In the genomic region with DNA sequence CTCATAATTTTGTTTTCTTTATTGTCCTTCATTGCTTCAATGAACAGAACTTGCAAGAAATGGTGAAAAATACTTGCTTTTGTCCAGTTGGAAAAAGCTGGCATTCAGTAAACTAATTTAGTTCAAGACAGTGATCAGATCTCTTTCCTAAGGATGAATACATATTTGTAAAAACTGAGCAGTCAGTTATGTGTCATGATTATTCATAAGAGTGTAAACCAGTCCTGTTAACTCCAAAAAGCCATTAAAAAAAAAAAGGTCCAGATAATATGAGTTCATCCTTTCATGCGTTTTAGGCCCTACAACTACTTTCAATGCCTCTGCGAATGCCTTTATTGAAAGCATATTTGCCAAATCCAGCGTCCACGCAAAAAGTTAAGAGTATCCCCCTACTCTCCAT, we compare ENCODE assay signal across 8 cellular contexts. TPM values are rescaled to one million over a fixed set of nuclear protein-coding genes. Genes with fewer than 3 reads are reported as not detected.
A peak's percentile ranks its signal among the peaks of the same experiment; 100 is the strongest.
DNase-seq lines count a peak whose midpoint lies in the region; ATAC-seq and TF ChIP-seq lines count a peak whose summit lies in the region.

No MANE protein-coding gene starts in this region.

- peaks cover 21% of the 10 kb centered on the region for H3K4me1 ChIP-seq in CD4-positive, alpha-beta memory T cell (ENCODE audit: insufficient read depth, low read length)

- no peak for DNase-seq in CD4-positive, alpha-beta memory T cell
- DNase-seq in coronary artery (ENCODE audit: low spot score) (no peak), NOMO-1 treated with dmso at 0.1 percent for 144 hours (lab: John Stamatoyannopoulos, UW; ENCODE audit: unreplicated experiment) (no peak), globus pallidus (ENCODE audit: low spot score) (no peak)
- DNase-seq in naive thymus-derived CD8-positive, alpha-beta T cell, result no peak
- no peak for DNase-seq in stimulated activated CD4-positive, alpha-beta T cell treated with anti-CD3 and anti-CD28 coated beads, Interleukin-4, amount 100 ng/mL, for 1 hour

- H3K27me3 ChIP-seq in CD4-positive, alpha-beta memory T cell (ENCODE audit: insufficient read depth, low read length), result no peaks in the 10 kb centered on the region

- POLR2A ChIA-PET in CD4-positive, alpha-beta memory T cell (lab: Charles Lee; ENCODE audit: partially characterized antibody), result interaction anchor here (2.1 kb wide), 1 partner anchor 126 kb away, joined by 11 read pairs; a partner anchor contains a TSS
- POLR2A ChIA-PET in naive thymus-derived CD8-positive, alpha-beta T cell (lab: Charles Lee), result no interaction called here

- no peak for ATAC-seq in naive thymus-derived CD8-positive, alpha-beta T cell
- ATAC-seq in GM19395 (IDR thresholded peaks at IDR 0.05; ENCODE audit: unreplicated experiment), result no peak

- H3K9me3 ChIP-seq in CD4-positive, alpha-beta memory T cell (ENCODE audit: control insufficient read depth in 1 of 2, low read length in 2 of 2), result no peaks in the 10 kb centered on the region

- H3K4me1 Mint-ChIP-seq in CD4-positive, alpha-beta memory T cell, result peaks cover 32 to 66% (median 50%) of the 10 kb centered on the region in 4 donors
- H3K4me1 Mint-ChIP-seq in IgD-negative memory B cell, result peaks cover 18 to 31% (median 31%) of the 10 kb centered on the region in 3 donors
- peaks cover 12 to 51% (median 50%) of the 10 kb centered on the region in 4 donors for H3K4me1 Mint-ChIP-seq in naive thymus-derived CD8-positive, alpha-beta T cell

- peak overlapping the region; percentile 65 to 71 for H3K4me3 ChIP-seq in CD4-positive, alpha-beta memory T cell (ENCODE audit: low read length in 2 of 2)
- peak overlapping the region; percentile 93 for H3K4me3 ChIP-seq in coronary artery

- no peaks in the 10 kb centered on the region for H3K36me3 ChIP-seq in CD4-positive, alpha-beta memory T cell (ENCODE audit: insufficient read depth, low read length)

- peak overlapping the region; percentile 87 to 99 (median 98) for H3K27ac Mint-ChIP-seq in CD4-positive, alpha-beta memory T cell
- H3K27ac Mint-ChIP-seq in IgD-negative memory B cell, result peak overlapping the region; percentile 63 to 98 (median 95)
- peak overlapping the region; percentile 91 to 98 (median 97) for H3K27ac Mint-ChIP-seq in naive thymus-derived CD8-positive, alpha-beta T cell

- H3K27me3 Mint-ChIP-seq in CD4-positive, alpha-beta memory T cell, result no peaks in the 10 kb centered on the region
- H3K27me3 Mint-ChIP-seq in IgD-negative memory B cell, result no peaks in the 10 kb centered on the region
- H3K27me3 Mint-ChIP-seq in naive thymus-derived CD8-positive, alpha-beta T cell, result no peaks in the 10 kb centered on the region

- peaks cover 3 to 24% of the 10 kb centered on the region in 2 donors for H3K36me3 Mint-ChIP-seq in CD4-positive, alpha-beta memory T cell
- no peaks in the 10 kb centered on the region for H3K36me3 Mint-ChIP-seq in IgD-negative memory B cell
- H3K36me3 Mint-ChIP-seq in naive thymus-derived CD8-positive, alpha-beta T cell, result peaks cover 0 to 17% (median 2%) of the 10 kb centered on the region in 3 donors

- peak overlapping the region; percentile 96 to 99 (median 98) for H3K4me3 Mint-ChIP-seq in CD4-positive, alpha-beta memory T cell
- peak overlapping the region; percentile 90 to 100 (median 96) for H3K4me3 Mint-ChIP-seq in IgD-negative memory B cell
- H3K4me3 Mint-ChIP-seq in naive thymus-derived CD8-positive, alpha-beta T cell, result peak overlapping the region; percentile 90 to 99 (median 98)

- intact Hi-C loops in CD4-positive, alpha-beta memory T cell (cut with micrococcal nuclease), result loop anchor here (2.0 to 5.0 kb wide), 2 partner anchors 665 to 1034 kb away; a partner anchor contains a TSS

- H3K27ac ChIP-seq in CD4-positive, alpha-beta memory T cell (ENCODE audit: low read depth, low read length), result peak overlapping the region; percentile 88
- H3K27ac ChIP-seq in coronary artery, result peak overlapping the region; percentile 87 to 90

- H3K9me3 Mint-ChIP-seq in CD4-positive, alpha-beta memory T cell, result no peaks in the 10 kb centered on the region
- no peaks in the 10 kb centered on the region for H3K9me3 Mint-ChIP-seq in IgD-negative memory B cell
- no peaks in the 10 kb centered on the region for H3K9me3 Mint-ChIP-seq in naive thymus-derived CD8-positive, alpha-beta T cell

- TF ChIP-seq CTCF in coronary artery (IDR thresholded peaks at IDR 0.05), result no peak

- CTCF ChIA-PET in CD4-positive, alpha-beta memory T cell (lab: Charles Lee; ENCODE audit: partially characterized antibody), result interaction anchor here (4.0 to 12.0 kb wide), 2 partner anchors 23 to 126 kb away, joined by 12 to 108 read pairs; a partner anchor contains a TSS

RNA-seq across cellular contexts. Expression of a gene that starts 0.6 kb away (rescaled TPM):
- total RNA-seq in CD4-positive, alpha-beta memory T cell, result 10 to 100 TPM; 35.9 to 39.9 TPM
- polyA plus RNA-seq in CD4-positive, alpha-beta memory T cell, result 1 to 10 TPM; 2.3 to 8.4 TPM
- polyA plus RNA-seq in IgD-negative memory B cell, result 11.6 TPM
- total RNA-seq in naive thymus-derived CD8-positive, alpha-beta T cell, result 10 to 100 TPM; 30.7 to 31.7 TPM
- polyA plus RNA-seq in naive thymus-derived CD8-positive, alpha-beta T cell, result 1 to 10 TPM; 5.4 to 8.4 (median 6.7) TPM

RNA-seq across cellular contexts. Expression of a gene that starts 0.7 kb away (rescaled TPM):
- total RNA-seq in CD4-positive, alpha-beta memory T cell, result 1 to 10 TPM; 5.0 to 5.2 TPM
- polyA plus RNA-seq in CD4-positive, alpha-beta memory T cell, result 1 to 10 TPM; 2.0 to 2.1 TPM
- polyA plus RNA-seq in IgD-negative memory B cell, result 1.8 TPM
- 1 to 10 TPM; 5.1 to 6.1 TPM for total RNA-seq in naive thymus-derived CD8-positive, alpha-beta T cell
- polyA plus RNA-seq in naive thymus-derived CD8-positive, alpha-beta T cell, result 1 to 10 TPM; 2.0 to 3.5 (median 2.5) TPM
